Comparison of ENCODE assay signal across 23 cellular contexts in the genomic region with DNA sequence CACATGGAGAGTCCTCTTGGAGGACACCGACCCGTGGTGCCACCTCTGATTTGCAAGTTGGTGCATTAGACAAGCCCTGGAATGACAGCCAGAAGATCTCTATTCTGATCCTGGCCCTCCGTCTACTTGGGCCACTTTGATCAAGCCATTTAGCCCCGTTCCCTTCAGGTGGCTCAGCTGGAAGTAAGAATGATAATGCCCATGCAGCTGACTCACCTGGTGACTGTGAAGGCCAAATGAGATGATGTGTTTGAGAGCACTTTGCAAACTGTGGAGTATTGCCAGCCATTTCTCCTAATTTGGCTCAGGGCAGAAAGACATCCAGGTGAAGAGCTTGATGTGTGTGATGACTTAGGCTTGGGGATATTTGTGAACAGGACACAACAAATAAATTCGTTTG.
DNase-seq lines count a peak whose midpoint lies in the region; ATAC-seq and TF ChIP-seq lines count a peak whose summit lies in the region.
"Had no signal": no experiment of that assay in that cellular context is flagged by ENCODE, and none has a peak within 500 bp of the region (broad histone marks: within the 10 kb centered on the region; RNA-seq: fewer than 3 reads in every experiment).

No MANE protein-coding gene starts in this region.

- no peak overlapping the region for H3K14ac ChIP-seq in IMR-90 (replicated peaks; ENCODE audit: low read depth, low read length)

- no peak overlapping the region for H2BK120ac ChIP-seq in IMR-90 (ENCODE audit: low read depth, low read length)

- peaks cover 25% of the 10 kb centered on the region for H3K36me3 ChIP-seq in DND-41 (ENCODE audit: insufficient read depth, low read length)
- H3K36me3 ChIP-seq in IMR-90 (ENCODE audit: control insufficient read depth, insufficient read depth, low read length): 0 out of 2 replicates have a peak, but pooled peaks cover 1% of the 10 kb centered on the region
- no peaks in the 10 kb centered on the region for H3K36me3 ChIP-seq in gastroesophageal sphincter
- H3K36me3 ChIP-seq in spleen: peaks cover 0 to 17% (median 0%) of the 10 kb centered on the region in 6 donors
- H3K36me3 ChIP-seq: ovary, transverse colon had no signal

- H3K23ac ChIP-seq in IMR-90 (ENCODE audit: low read depth, low read length): no peak overlapping the region

- H2AFZ ChIP-seq in DND-41 (ENCODE audit: low read depth, low read length) (no peak overlapping the region), IMR-90 (replicated peaks; ENCODE audit: low read length, poor library complexity) (no peak overlapping the region)
- H2AFZ ChIP-seq: PC-9 had no signal

- peaks cover 5% of the 10 kb centered on the region for H3K9me1 ChIP-seq in IMR-90 (ENCODE audit: insufficient read depth, low read length)

- H3K9ac ChIP-seq in DND-41 (ENCODE audit: low read depth, low read length) (no peak overlapping the region), IMR-90 (ENCODE audit: low read depth, low read length) (no peak overlapping the region)

- H3K9me3 ChIP-seq in DND-41 (ENCODE audit: insufficient read depth, low read length, severe bottlenecking): no peaks in the 10 kb centered on the region
- no peaks in the 10 kb centered on the region for H3K9me3 ChIP-seq in IMR-90 (ENCODE audit: control insufficient read depth, insufficient read depth, low read length)
- H3K9me3 ChIP-seq in gastroesophageal sphincter: no peaks in the 10 kb centered on the region
- H3K9me3 ChIP-seq in spleen: no peaks in the 10 kb centered on the region
- H3K9me3 ChIP-seq: ovary, transverse colon had no signal

- H3K79me1 ChIP-seq in IMR-90 (ENCODE audit: low read depth in 1 of 2, low read length in 2 of 2): peaks cover 28 to 66% of the 10 kb centered on the region in 2 experiments

- no peak overlapping the region for H3K18ac ChIP-seq in IMR-90 (ENCODE audit: low read depth, low read length)

- peak overlapping the region; percentile 99 for H3K27ac ChIP-seq in DND-41 (ENCODE audit: low read length)
- H3K27ac ChIP-seq in IMR-90 (ENCODE audit: insufficient read depth, low read length): no peak overlapping the region
- peak overlapping the region in 3 of 4 donors; percentile 50 to 83 (median 63) for H3K27ac ChIP-seq in gastroesophageal sphincter
- peak overlapping the region in 2 of 8 donors; percentile 83 to 86 for H3K27ac ChIP-seq in spleen
- H3K27ac ChIP-seq: C4-2B, HL-60, ovary, PC-9 had no signal

- CTCF ChIA-PET in IMR-90 (lab: Yijun Ruan, JAX) (no interaction called here), WTC11 (lab: Charles Lee) (interaction anchor here (1.4 kb wide), 1 partner anchor 202 kb away, joined by 3 read pairs; no protein-coding TSS in a partner anchor)

- no peaks in the 10 kb centered on the region for H3K36me3 Mint-ChIP-seq in WTC11
- H3K36me3 Mint-ChIP-seq: naive thymus-derived CD8-positive, alpha-beta T cell had no signal

- H3K27me3 ChIP-seq in DND-41 (ENCODE audit: insufficient read depth, low read length, poor library complexity) (no peaks in the 10 kb centered on the region), IMR-90 (ENCODE audit: control insufficient read depth, insufficient read depth, low read length) (no peaks in the 10 kb centered on the region), gastroesophageal sphincter (no peaks in the 10 kb centered on the region), spleen (replicated peaks in 1 of 7) (no peaks in the 10 kb centered on the region)
- H3K27me3 ChIP-seq: ovary, transverse colon had no signal

- no peak overlapping the region for H4K8ac ChIP-seq in IMR-90 (ENCODE audit: low read depth in 2 of 2, low read length in 2 of 2)

- no TSS peak for BruUV-seq in IMR-90 (replicated peaks; lab: Mats Ljungman, UMichigan)

- H4K91ac ChIP-seq in IMR-90 (ENCODE audit: insufficient read depth, low read depth, low read length): no peak overlapping the region

- H2BK5ac ChIP-seq in IMR-90 (ENCODE audit: low read depth, low read length, poor library complexity, severe bottlenecking): no peak overlapping the region

- no peak overlapping the region for H3K4me3 Mint-ChIP-seq in WTC11
- H3K4me3 Mint-ChIP-seq: naive thymus-derived CD8-positive, alpha-beta T cell had no signal

- H3K79me2 ChIP-seq in DND-41 (ENCODE audit: insufficient read depth, low read length): peaks cover 94% of the 10 kb centered on the region

- no peaks in the 10 kb centered on the region for H3K27me3 Mint-ChIP-seq in WTC11 (ENCODE audit: low read depth)
- H3K27me3 Mint-ChIP-seq: naive thymus-derived CD8-positive, alpha-beta T cell had no signal

- H3K4me2 ChIP-seq in DND-41 (ENCODE audit: insufficient read depth, low read length) (no peak overlapping the region), IMR-90 (ENCODE audit: low read depth, low read length) (no peak overlapping the region)
- H3K4me2 ChIP-seq: PC-9 had no signal

- TF ChIP-seq POLR2A in IMR-90 (IDR thresholded peaks at IDR 0.05; ENCODE audit: low read depth, low read length) (no peak), gastroesophageal sphincter (IDR thresholded peaks at IDR 0.05) (no peak), spleen (IDR thresholded peaks at IDR 0.05) (no peak)

- H3K27ac Mint-ChIP-seq in WTC11: 0 out of 2 replicates have a peak overlapping the region, but pooled peaks have one; percentile 42

- TF ChIP-seq RAD21 in IMR-90 (IDR thresholded peaks at IDR 0.05; ENCODE audit: low read length): no peak

- no peaks in the 10 kb centered on the region; the same call in 1 of the 2 replicates for H3K9me3 Mint-ChIP-seq in WTC11
- H3K9me3 Mint-ChIP-seq: naive thymus-derived CD8-positive, alpha-beta T cell had no signal

- H3K56ac ChIP-seq in IMR-90 (ENCODE audit: extremely low read depth, insufficient read depth, low read length): no peak overlapping the region

- peaks cover 64% of the 10 kb centered on the region for H3K4me1 Mint-ChIP-seq in WTC11

- in situ Hi-C loops in IMR-90 (cut with MboI; ENCODE audit: low sequenced_read_pairs): no loop called here

- H4K20me1 ChIP-seq in DND-41 (ENCODE audit: insufficient read depth, low read length): no peaks in the 10 kb centered on the region
- H4K20me1 ChIP-seq in IMR-90 (ENCODE audit: insufficient read depth, low read length): no peaks in the 10 kb centered on the region

- ATAC-seq in DND-41 (ENCODE audit: insufficient read depth, low read depth) (no peak), IMR-90 (ENCODE audit: low read depth) (no peak), WTC11 (no peak), gastroesophageal sphincter (no peak)
- ATAC-seq: esophagus mucosa; left colon; naive thymus-derived CD8-positive, alpha-beta T cell had no signal

- dilution Hi-C loops in IMR-90 (cut with HindIII; ENCODE audit: low sequenced_read_pairs, unreplicated experiment): no loop called here

- intact Hi-C loops in IMR-90 (cut with micrococcal nuclease) (no loop called here), spleen (cut with DNase I; ENCODE audit: low total_unique reads) (no loop called here)

- no peak overlapping the region for H2BK15ac ChIP-seq in IMR-90 (ENCODE audit: low read depth, low read length)

- no peak for TF ChIP-seq EP300 in gastroesophageal sphincter (IDR thresholded peaks at IDR 0.05)

- WGBS in IMR-90 (ENCODE audit: extremely low coverage in 2 of 2, insufficient read length in 1 of 2), 2 experiments: 100% methylated on average over 1 of the region's 5 CpGs; no CpG with 5 or more reads in 1 of the 2 experiments
- 72 to 87% methylated on average over 2 to 4 of the region's 5 CpGs for WGBS in gastroesophageal sphincter (ENCODE audit: low coverage in 1 of 2), 2 donors
- 88 to 98% (median 94%) methylated on average over 5 of the region's 5 CpGs for WGBS in spleen, 5 donors

- H3K4me1 ChIP-seq in DND-41 (ENCODE audit: insufficient read depth, low read length) (peaks cover 50% of the 10 kb centered on the region), IMR-90 (ENCODE audit: control insufficient read depth, insufficient read depth, low read length) (peaks cover 20% of the 10 kb centered on the region), gastroesophageal sphincter (peaks cover 4 to 78% (median 38%) of the 10 kb centered on the region in 3 donors), spleen (peaks cover 31 to 85% (median 58%) of the 10 kb centered on the region in 6 donors)

- H4K5ac ChIP-seq in IMR-90 (ENCODE audit: low read depth, low read length): no peak overlapping the region

- no peak overlapping the region for H2BK20ac ChIP-seq in IMR-90 (ENCODE audit: low read depth, low read length)

- no peak overlapping the region for H3K4ac ChIP-seq in IMR-90 (ENCODE audit: low read depth, low read length)

- H2AK5ac ChIP-seq in IMR-90 (ENCODE audit: low read depth, low read length): 0 out of 2 replicates have a peak overlapping the region, but pooled peaks have one; percentile 6

- no peak overlapping the region for H3K4me3 ChIP-seq in DND-41 (ENCODE audit: low read depth in 1 of 2, low read length in 2 of 2)
- no peak overlapping the region for H3K4me3 ChIP-seq in IMR-90 (ENCODE audit: insufficient read depth, low read depth, low read length)
- H3K4me3 ChIP-seq in gastroesophageal sphincter: no peak overlapping the region
- no peak overlapping the region for H3K4me3 ChIP-seq in spleen
- H3K4me3 ChIP-seq: ovary, PC-9, transverse colon had no signal

- no peak overlapping the region for H2AK9ac ChIP-seq in IMR-90 (replicated peaks; ENCODE audit: low read depth, low read length, poor library complexity)

- POLR2A ChIA-PET in IMR-90 (lab: Charles Lee; ENCODE audit: unreplicated experiment) (no interaction called here), WTC11 (lab: Charles Lee) (no interaction called here)

- no peak for DNase-seq in DND-41
- no peak for DNase-seq in IMR-90
- no peak for DNase-seq in WTC11 (ENCODE audit: low spot score)
- DNase-seq in DMS53 treated with DMSO at 0.1 percent for 48 hours (lab: John Stamatoyannopoulos, UW; ENCODE audit: unreplicated experiment): no peak
- DNase-seq in glomerular visceral epithelial cell (ENCODE audit: extremely low spot score): no peak
- no peak for DNase-seq in spleen
- no peak for DNase-seq in NCI-H2171 treated with DMSO at 0.1 percent for 48 hours (lab: John Stamatoyannopoulos, UW)
- DNase-seq: activated CD4-positive, alpha-beta T cell treated with anti-CD3 and anti-CD28 coated beads, Interleukin-2, amount 50 U/mL, for 1 hour; activated CD8-positive, alpha-beta memory T cell treated with anti-CD3 and anti-CD28 coated beads, Interleukin-2, amount 50 U/mL, for 48 hours; activated effector memory CD4-positive, alpha-beta T cell treated with anti-CD3 and anti-CD28 coated beads, Interleukin-2, amount 50 U/mL, for 16 hours; left colon; MM.1S; naive thymus-derived CD8-positive, alpha-beta T cell; NCI-H1694 treated with DMSO at 0.1 percent for 48 hours; ovary; PC-9; SIG-M5; T-helper 1 cell; transverse colon had no signal

- no peak for TF ChIP-seq CTCF in DND-41 (IDR thresholded peaks at IDR 0.05; ENCODE audit: borderline replicate concordance, extremely low read depth, low read length, poor library complexity, severe bottlenecking)
- TF ChIP-seq CTCF in IMR-90 (conservative IDR thresholded peaks at IDR 0.05; ENCODE audit: low read depth, low read length): no peak
- no peak for TF ChIP-seq CTCF in WTC11 (IDR thresholded peaks at IDR 0.05)
- no peak for TF ChIP-seq CTCF in gastroesophageal sphincter (IDR thresholded peaks at IDR 0.05)
- TF ChIP-seq CTCF in spleen (IDR thresholded peaks at IDR 0.05 in 8 of 11, conservative IDR thresholded peaks at IDR 0.05 in 3 of 11): no peak

TF ChIP-seq in IMR-90, 13 proteins besides CTCF, POLR2A, EP300 and RAD21 (continues in another document):
- TF ChIP-seq NFE2L2 (IDR thresholded peaks at IDR 0.05; ENCODE audit: low read depth, low read length): no peak

TF ChIP-seq in WTC11, 78 proteins besides CTCF, POLR2A, EP300 and RAD21 (continues in another document):
- TF ChIP-seq EMX1 (CRISPR knock-in tag; IDR thresholded peaks at IDR 0.05): no peak
